1 cellular context compared by ENCODE assay signal in the genomic region with DNA sequence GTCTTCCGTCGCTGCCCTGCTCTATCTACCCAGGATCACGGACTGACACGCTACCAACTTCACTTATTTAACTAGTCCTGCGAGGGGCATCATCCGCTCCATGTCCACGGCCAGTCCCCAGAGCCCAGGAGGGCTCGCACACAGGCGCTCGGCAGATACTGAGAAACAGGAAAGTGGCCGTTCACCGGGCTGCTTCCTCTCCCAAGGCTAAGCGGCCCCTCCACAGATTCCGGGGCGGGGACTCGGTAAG.
TF ChIP-seq lines count a peak whose summit lies in the region.

No MANE protein-coding gene starts in this region.

TF ChIP-seq in H1, 55 proteins besides CTCF, POLR2A, EP300 and RAD21:
- TF ChIP-seq RFX5 (IDR thresholded peaks at IDR 0.05; ENCODE audit: borderline replicate concordance, low read depth, low read length) (no peak), EZH2 (IDR thresholded peaks at IDR 0.05; ENCODE audit: low read depth, low read length, severe bottlenecking) (no peak), GABPA (IDR thresholded peaks at IDR 0.05; ENCODE audit: borderline replicate concordance, insufficient read depth, low read length) (no peak)
